ENCODE assay signal across 22 cellular contexts in the genomic region with DNA sequence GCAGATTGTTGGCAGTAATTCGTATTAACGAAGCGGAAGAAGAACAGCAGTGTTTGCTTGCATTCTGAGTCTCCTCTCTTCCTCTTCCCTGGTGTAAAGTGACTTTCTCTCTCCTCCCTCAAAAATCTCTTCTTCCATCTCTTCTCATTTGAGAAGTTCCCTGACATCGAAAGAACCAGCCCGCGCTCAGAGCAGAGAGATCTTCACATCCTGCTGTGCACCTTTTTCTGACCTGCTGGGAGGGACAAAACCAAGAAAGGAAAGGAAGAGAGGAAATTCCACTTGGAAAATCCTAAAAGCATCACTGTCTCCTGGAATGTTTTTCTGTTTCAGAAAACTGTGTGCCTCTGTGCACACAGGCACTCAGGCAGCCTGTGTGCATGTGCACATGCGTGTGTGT. TPM values are rescaled to one million over a fixed set of nuclear protein-coding genes. Genes with fewer than 3 reads are reported as not detected.
DNase-seq lines count a peak whose midpoint lies in the region; ATAC-seq, FAIRE-seq and TF ChIP-seq lines count a peak whose summit lies in the region.
"Had no signal": no experiment of that assay in that cellular context is flagged by ENCODE, and none has a peak within 500 bp of the region (broad histone marks: within the 10 kb centered on the region; RNA-seq: fewer than 3 reads in every experiment).

No MANE protein-coding gene starts in this region.

- no peaks in the 10 kb centered on the region for H3K9me2 ChIP-seq in neural cell (ENCODE audit: insufficient read depth, low read length)

- DNase-seq in H9 (peak; percentile 36), NCI-H446 (lab: John Stamatoyannopoulos, UW) (peak; percentile 41 to 52), endothelial cell (ENCODE audit: low spot score) (no peak), NCI-H2107 treated with DMSO at 0.1 percent for 48 hours (lab: John Stamatoyannopoulos, UW; ENCODE audit: unreplicated experiment) (no peak), NAMALWA (ENCODE audit: low spot score) (no peak), GM19239 (ENCODE audit: insufficient read length, low spot score) (no peak)
- no peak for DNase-seq in naive thymus-derived CD4-positive, alpha-beta T cell
- DNase-seq: activated naive CD4-positive, alpha-beta T cell treated with Interleukin-2 at 50 U/mL for 16 hours; body of pancreas; effector memory CD8-positive, alpha-beta T cell; foreskin melanocyte; GOT3; NCI-H1092; NCI-H774; substantia nigra had no signal

- POLR2A ChIA-PET in naive thymus-derived CD4-positive, alpha-beta T cell (lab: Charles Lee) = no interaction called here

- H3K27me3 Mint-ChIP-seq in H9 (ENCODE audit: low read depth) (no peaks in the 10 kb centered on the region), endothelial cell (ENCODE audit: unreplicated experiment) (peaks cover 2% of the 10 kb centered on the region)
- peaks cover 0 to 24% (median 15%) of the 10 kb centered on the region in 5 donors for H3K27me3 Mint-ChIP-seq in naive thymus-derived CD4-positive, alpha-beta T cell
- H3K27me3 Mint-ChIP-seq: IgD-negative memory B cell had no signal

- H4K8ac ChIP-seq in H9 (replicated peaks; ENCODE audit: insufficient read length, low read depth, low read length) = no peak overlapping the region

- H3K18ac ChIP-seq in H9 (ENCODE audit: insufficient read length, low read depth, low read length) = no peak overlapping the region

- peak overlapping the region; percentile 17 for H3K4me2 ChIP-seq in H9 (ENCODE audit: insufficient read depth, insufficient read length, low read length)
- no peak overlapping the region for H3K4me2 ChIP-seq in neural cell (ENCODE audit: low read length)
- H3K4me2 ChIP-seq: BLaER1 treated with 17β-estradiol and CSF1 and Interleukin-3, amounts not matched to agents 10 nM and 100 nM had no signal

- H3K27ac Mint-ChIP-seq in H9 (peak overlapping the region; percentile 6 to 83 (median 12); a peak in 4 of 7 replicates), endothelial cell (ENCODE audit: unreplicated experiment) (peak overlapping the region; percentile 82)
- H3K27ac Mint-ChIP-seq in naive thymus-derived CD4-positive, alpha-beta T cell = no peak overlapping the region
- H3K27ac Mint-ChIP-seq: effector memory CD8-positive, alpha-beta T cell; IgD-negative memory B cell; mesothelial cell of epicardium; T-helper 1 cell treated with Interleukin-12 subunit alpha and Interleukin-12 subunit beta and Interleukin-4 antibody, amounts not matched to agents 30 μg/mL and 1 μg/mL, for 36 hours had no signal

- H4K20me1 ChIP-seq in H9 (ENCODE audit: control insufficient read depth, insufficient read depth, insufficient read length) (no peaks in the 10 kb centered on the region), neural cell (ENCODE audit: insufficient read depth) (no peaks in the 10 kb centered on the region)
- H4K20me1 ChIP-seq: BLaER1 treated with 17β-estradiol and CSF1 and Interleukin-3, amounts not matched to agents 10 nM and 100 nM had no signal

- H3K36me3 ChIP-seq in neural cell (ENCODE audit: insufficient read depth, low read length) = no peaks in the 10 kb centered on the region
- H3K36me3 ChIP-seq in naive thymus-derived CD4-positive, alpha-beta T cell (ENCODE audit: control insufficient read depth in 2 of 3, insufficient read depth in 3 of 3, low read length in 3 of 3) = no peaks in the 10 kb centered on the region
- H3K36me3 ChIP-seq: BLaER1 treated with 17β-estradiol and CSF1 and Interleukin-3, amounts not matched to agents 10 nM and 100 nM had no signal

- H3K9me3 ChIP-seq in H9 (ENCODE audit: control insufficient read depth, low read depth, low read length) = no peaks in the 10 kb centered on the region
- no peaks in the 10 kb centered on the region for H3K9me3 ChIP-seq in neural cell (ENCODE audit: low read length)
- peaks cover 0 to under 1% (median 0%) of the 10 kb centered on the region in 3 experiments for H3K9me3 ChIP-seq in naive thymus-derived CD4-positive, alpha-beta T cell (ENCODE audit: control insufficient read depth in 2 of 3, low read length in 3 of 3)
- H3K9me3 ChIP-seq: body of pancreas had no signal

- H3K23ac ChIP-seq in H9 (ENCODE audit: insufficient read length, low read depth, low read length) = no peak overlapping the region

- TF ChIP-seq CTCF in H9 (conservative IDR thresholded peaks at IDR 0.05) (no peak), endothelial cell (IDR thresholded peaks at IDR 0.05; ENCODE audit: unreplicated experiment) (no peak), neural cell (IDR thresholded peaks at IDR 0.05; ENCODE audit: poor library complexity, severe bottlenecking) (no peak)

- peaks cover 13 to 14% of the 10 kb centered on the region in 2 experiments for H3K9me3 Mint-ChIP-seq in H9
- no peaks in the 10 kb centered on the region for H3K9me3 Mint-ChIP-seq in endothelial cell (ENCODE audit: unreplicated experiment)
- peaks cover 3 to 16% (median 10%) of the 10 kb centered on the region in 11 donors for H3K9me3 Mint-ChIP-seq in naive thymus-derived CD4-positive, alpha-beta T cell

- no peaks in the 10 kb centered on the region for H3K79me1 ChIP-seq in H9 (ENCODE audit: insufficient read depth, low read depth, low read length, poor library complexity, severe bottlenecking)

- H2BK12ac ChIP-seq in H9 (ENCODE audit: insufficient read length, low read depth, low read length) = no peak overlapping the region

- H3T11ph ChIP-seq in H9 (ENCODE audit: low read length) = no peak overlapping the region

- H2AK5ac ChIP-seq in H9 (ENCODE audit: insufficient read length, low read length) = no peak overlapping the region

- H2AFZ ChIP-seq in H9 (ENCODE audit: low read length) (no peak overlapping the region), neural cell (ENCODE audit: low read depth, low read length) (no peak overlapping the region)

- no peaks in the 10 kb centered on the region for H3K79me2 ChIP-seq in H9 (ENCODE audit: insufficient read depth, low read length)
- no peaks in the 10 kb centered on the region for H3K79me2 ChIP-seq in neural cell (replicated peaks; ENCODE audit: insufficient read depth, low read length)

- H2BK120ac ChIP-seq in H9 (ENCODE audit: low read depth, low read length, poor library complexity, severe bottlenecking) = no peak overlapping the region

- intact Hi-C loops in naive thymus-derived CD4-positive, alpha-beta T cell (cut with micrococcal nuclease) = no loop called here

- no peak overlapping the region for H4K91ac ChIP-seq in H9 (ENCODE audit: insufficient read length, low read depth, low read length)

- no peak for FAIRE-seq in GM19239 (lab: Jason Lieb, UNC)
- FAIRE-seq: islet of Langerhans had no signal

- H3K27ac ChIP-seq in H9 (ENCODE audit: insufficient read length, low read depth, low read length) = no peak overlapping the region
- no peak overlapping the region for H3K27ac ChIP-seq in neural cell (ENCODE audit: low read length)
- no peak overlapping the region for H3K27ac ChIP-seq in naive thymus-derived CD4-positive, alpha-beta T cell (ENCODE audit: low read depth, low read length)
- H3K27ac ChIP-seq: BLaER1 treated with 17β-estradiol and CSF1 and Interleukin-3, amounts not matched to agents 10 nM and 100 nM; body of pancreas had no signal

- H3K4ac ChIP-seq in H9 (ENCODE audit: low read depth, low read length) = no peak overlapping the region

- ATAC-seq in naive thymus-derived CD4-positive, alpha-beta T cell = no peak
- ATAC-seq: activated CD4-positive, CD25-positive, alpha-beta regulatory T cell treated with anti-CD3 and anti-CD28 coated beads, Interleukin-2, amount 50 U/mL, for 24 hours; body of pancreas; effector memory CD8-positive, alpha-beta T cell had no signal

- H2BK20ac ChIP-seq in H9 (ENCODE audit: low read depth, low read length, poor library complexity, severe bottlenecking) = no peak overlapping the region

- no peak overlapping the region for H2BK15ac ChIP-seq in H9 (ENCODE audit: low read depth, low read length)

- peaks cover 2% of the 10 kb centered on the region; the same call in 1 of the 2 replicates for H3K4me1 ChIP-seq in H9 (ENCODE audit: insufficient read depth, low read length)
- no peaks in the 10 kb centered on the region for H3K4me1 ChIP-seq in naive thymus-derived CD4-positive, alpha-beta T cell (ENCODE audit: control insufficient read depth in 2 of 2, insufficient read depth in 2 of 2, low read length in 2 of 2)
- H3K4me1 ChIP-seq: body of pancreas had no signal

- H4K5ac ChIP-seq in H9 (ENCODE audit: insufficient read length, low read depth, low read length) = no peak overlapping the region

- no peaks in the 10 kb centered on the region for H3F3A ChIP-seq in neural cell (ENCODE audit: insufficient read depth, low read length, poor library complexity, severe bottlenecking)

- CTCF ChIA-PET in naive thymus-derived CD4-positive, alpha-beta T cell (lab: Charles Lee) = no interaction called here

- H2BK5ac ChIP-seq in H9 (ENCODE audit: insufficient read length, low read length) = no peak overlapping the region

- H3K27me3 ChIP-seq in H9 (ENCODE audit: insufficient read depth, low read length) (no peaks in the 10 kb centered on the region), neural cell (ENCODE audit: insufficient read depth, low read depth, low read length) (no peaks in the 10 kb centered on the region)
- no peaks in the 10 kb centered on the region for H3K27me3 ChIP-seq in naive thymus-derived CD4-positive, alpha-beta T cell (ENCODE audit: control insufficient read depth in 2 of 2, insufficient read depth in 2 of 2, low read length in 2 of 2)
- H3K27me3 ChIP-seq: BLaER1 treated with 17β-estradiol and CSF1 and Interleukin-3, amounts not matched to agents 10 nM and 100 nM; body of pancreas had no signal

- no peak overlapping the region for H3K56ac ChIP-seq in H9 (ENCODE audit: insufficient read length, low read depth, low read length)

- peaks cover 32 to 35% of the 10 kb centered on the region in 2 experiments for H3K4me1 Mint-ChIP-seq in H9
- peaks cover 40% of the 10 kb centered on the region for H3K4me1 Mint-ChIP-seq in endothelial cell (ENCODE audit: unreplicated experiment)
- H3K4me1 Mint-ChIP-seq in naive thymus-derived CD4-positive, alpha-beta T cell = peaks cover 0 to 9% (median 8%) of the 10 kb centered on the region in 7 donors

- H3K23me2 ChIP-seq in H9 (ENCODE audit: insufficient read length, low read depth, low read length, poor library complexity, severe bottlenecking) = no peaks in the 10 kb centered on the region

- TF ChIP-seq EP300 in neural cell (conservative IDR thresholded peaks at IDR 0.05; ENCODE audit: poor library complexity, severe bottlenecking) = no peak

- TF ChIP-seq RAD21 in neural cell (conservative IDR thresholded peaks at IDR 0.05) = no peak

- H3K4me3 Mint-ChIP-seq in H9 (peak overlapping the region in 1 of 2 experiments; percentile 36; a peak in 3 of 5 replicates), endothelial cell (ENCODE audit: unreplicated experiment) (peak overlapping the region; percentile 49)
- no peak overlapping the region for H3K4me3 Mint-ChIP-seq in naive thymus-derived CD4-positive, alpha-beta T cell
- H3K4me3 Mint-ChIP-seq: effector memory CD8-positive, alpha-beta T cell; IgD-negative memory B cell; mesothelial cell of epicardium; T-helper 1 cell treated with Interleukin-12 subunit alpha and Interleukin-12 subunit beta and Interleukin-4 antibody, amounts not matched to agents 30 μg/mL and 1 μg/mL, for 36 hours had no signal

- no CpG with 5 or more reads among the region's 7 CpGs for WGBS in H9 (ENCODE audit: extremely low coverage, insufficient read length, low lambda C conversion rate)

- H3K9ac ChIP-seq in H9 (ENCODE audit: extremely low read depth, insufficient read length, low read length) (no peak overlapping the region), neural cell (ENCODE audit: low read length) (no peak overlapping the region)
- H3K9ac ChIP-seq: BLaER1 treated with 17β-estradiol and CSF1 and Interleukin-3, amounts not matched to agents 10 nM and 100 nM had no signal

- H3K36me3 Mint-ChIP-seq in H9 (ENCODE audit: insufficient read depth in 1 of 3, low read depth in 3 of 3) (peaks cover 7 to 14% (median 11%) of the 10 kb centered on the region in 3 experiments), endothelial cell (ENCODE audit: low read depth, unreplicated experiment) (peaks cover 3% of the 10 kb centered on the region)
- H3K36me3 Mint-ChIP-seq in naive thymus-derived CD4-positive, alpha-beta T cell = peaks cover 2 to 11% (median 3%) of the 10 kb centered on the region in 5 donors
- H3K36me3 Mint-ChIP-seq: mesothelial cell of epicardium had no signal

- peak overlapping the region; percentile 52 for H3K4me3 ChIP-seq in neural cell (ENCODE audit: low read length)
- no peak overlapping the region for H3K4me3 ChIP-seq in naive thymus-derived CD4-positive, alpha-beta T cell (ENCODE audit: low read length)
- H3K4me3 ChIP-seq: BLaER1 treated with 17β-estradiol and CSF1 and Interleukin-3, amounts not matched to agents 10 nM and 100 nM; body of pancreas had no signal

- H3K14ac ChIP-seq in H9 (ENCODE audit: insufficient read depth, low read length) = no peak overlapping the region

RNA-seq across cellular contexts. Expression of a gene that starts 18.2 kb away (rescaled TPM):
- total RNA-seq in H9 (2021) (0.81 and 1.2 TPM in 2 replicates), endothelial cell (ENCODE audit: unreplicated experiment) (not detected)
- not detected in 2 replicates for polyA plus RNA-seq in neural cell
- not detected in 2 replicates for polyA minus RNA-seq in neural cell
- total RNA-seq in naive thymus-derived CD4-positive, alpha-beta T cell = under 1 TPM in 1 of 5 experiments, not detected in 4; 0.34 TPM
- not detected for polyA plus RNA-seq in naive thymus-derived CD4-positive, alpha-beta T cell
- polyA plus RNA-seq: IgD-negative memory B cell had no signal

RNA-seq across cellular contexts. Expression of a gene that starts 49.7 kb away (rescaled TPM):
- total RNA-seq in H9 (2021) (5.1 and 5.6 TPM in 2 replicates), endothelial cell (ENCODE audit: unreplicated experiment) (10.0 TPM)
- polyA plus RNA-seq in neural cell = not detected in 2 replicates
- not detected in 2 replicates for polyA minus RNA-seq in neural cell
- 10 to 100 TPM; 14.9 to 69.9 (median 29.3) TPM for total RNA-seq in naive thymus-derived CD4-positive, alpha-beta T cell
- polyA plus RNA-seq in naive thymus-derived CD4-positive, alpha-beta T cell = 10 to 100 TPM; 28.8 to 51.4 TPM

Comparison
In these comparisons a context has a peak if more than half of its experiments do, and no peak if none do; other contexts are left out.
1. DNase-seq: peak in H9 (single experiment) and NCI-H446 (2 of 2); none in endothelial cell (single experiment), naive thymus-derived CD4-positive, alpha-beta T cell (0 of 9), NCI-H2107 treated with DMSO at 0.1 percent for 48 hours (single experiment), NAMALWA (single experiment) and GM19239 (single experiment).
2. H3K27ac Mint-ChIP-seq: peak in H9 (3 of 3) and endothelial cell (single experiment); none in naive thymus-derived CD4-positive, alpha-beta T cell (0 of 9).